ENCODE assay signal across 12 cellular contexts in the genomic region with DNA sequence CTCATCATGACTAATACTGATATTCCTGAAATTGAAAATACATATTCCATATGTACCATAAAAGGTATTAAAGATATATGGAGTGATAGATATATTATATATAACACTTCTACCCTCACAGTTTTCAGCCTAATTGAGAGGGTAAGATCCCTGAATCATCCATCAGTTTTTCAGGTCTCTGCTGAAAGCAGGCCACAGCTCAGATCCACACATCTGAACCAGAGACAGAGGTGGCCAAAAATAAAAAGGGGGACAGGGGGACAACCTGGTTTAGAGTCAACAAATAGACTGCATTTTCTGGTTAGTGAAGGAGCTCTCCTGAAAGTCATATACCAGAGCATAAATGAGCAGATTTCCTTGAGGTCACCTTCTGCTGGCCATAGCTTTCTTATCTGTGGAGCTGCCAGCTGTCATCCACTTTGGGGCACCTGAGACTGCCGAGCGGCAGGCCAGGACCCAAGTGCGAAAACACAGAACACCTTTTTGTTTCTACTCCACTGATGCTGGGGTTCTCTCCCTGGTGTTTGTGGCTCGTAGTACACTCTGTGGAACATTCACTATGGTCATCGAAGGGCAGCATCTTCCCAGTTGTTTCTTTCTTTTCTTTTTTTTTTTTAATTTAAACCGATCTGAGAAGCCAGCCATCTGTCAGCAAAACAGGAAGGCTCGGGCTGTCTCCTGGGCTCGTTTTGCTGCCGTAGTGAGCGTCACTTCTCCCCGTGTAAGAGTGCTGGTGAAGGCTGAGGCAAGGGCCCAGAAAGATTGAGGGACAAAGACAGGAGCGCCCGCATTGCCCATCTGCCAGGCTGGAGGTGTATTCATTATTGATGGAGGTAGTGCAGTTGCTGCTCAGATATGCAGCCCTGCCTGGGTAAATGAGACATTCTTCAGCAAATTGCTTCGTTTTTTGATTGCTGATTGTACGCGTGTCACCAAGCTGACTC. TPM values are rescaled to one million over a fixed set of nuclear protein-coding genes. Genes with fewer than 3 reads are reported as not detected.
DNase-seq lines count a peak whose midpoint lies in the region; ATAC-seq lines count a peak whose summit lies in the region.
"Had no signal": no experiment of that assay in that cellular context is flagged by ENCODE, and none has a peak within 500 bp of the region (broad histone marks: within the 10 kb centered on the region; RNA-seq: fewer than 3 reads in every experiment).

No MANE protein-coding gene starts in this region.

- H3K4me1 Mint-ChIP-seq in stimulated activated naive CD8-positive, alpha-beta T cell treated with anti-CD3 and anti-CD28 coated beads, Interleukin-15, amount 100 ng/mL, for 72 hours = peaks cover 96% of the 10 kb centered on the region

- H3K27ac Mint-ChIP-seq in activated naive CD4-positive, alpha-beta T cell treated with anti-CD3 and anti-CD28 coated beads, Interleukin-2, amount 50 U/mL, for 72 hours = peak overlapping the region; percentile 93
- peak overlapping the region; percentile 89 to 96 for H3K27ac Mint-ChIP-seq in stimulated activated naive CD8-positive, alpha-beta T cell treated with anti-CD3 and anti-CD28 coated beads, Interleukin-15, amount 100 ng/mL, for 72 hours

- peak overlapping the region; percentile 71 to 98 for H3K4me3 Mint-ChIP-seq in stimulated activated naive CD8-positive, alpha-beta T cell treated with anti-CD3 and anti-CD28 coated beads, Interleukin-15, amount 100 ng/mL, for 72 hours

- H3K36me3 Mint-ChIP-seq in activated naive CD4-positive, alpha-beta T cell treated with anti-CD3 and anti-CD28 coated beads, Interleukin-2, amount 50 U/mL, for 72 hours = peaks cover 69 to 82% of the 10 kb centered on the region in 2 donors

- ATAC-seq in HG03558 (IDR thresholded peaks at IDR 0.05; ENCODE audit: extremely low read depth, unreplicated experiment) (peak; percentile 8), GM21717 (IDR thresholded peaks at IDR 0.05; ENCODE audit: unreplicated experiment) (no peak)
- ATAC-seq in activated naive CD4-positive, alpha-beta T cell treated with anti-CD3 and anti-CD28 coated beads, Interleukin-2, amount 50 U/mL, for 72 hours = peak; percentile 44 to 58
- peak; percentile 47 for ATAC-seq in stimulated activated naive CD8-positive, alpha-beta T cell treated with anti-CD3 and anti-CD28 coated beads, Interleukin-15, amount 100 ng/mL, for 72 hours
- ATAC-seq: A549 had no signal

- no peaks in the 10 kb centered on the region for H3K27me3 Mint-ChIP-seq in stimulated activated naive CD8-positive, alpha-beta T cell treated with anti-CD3 and anti-CD28 coated beads, Interleukin-15, amount 100 ng/mL, for 72 hours

- H3K9me3 Mint-ChIP-seq in activated naive CD4-positive, alpha-beta T cell treated with anti-CD3 and anti-CD28 coated beads, Interleukin-2, amount 50 U/mL, for 72 hours = peaks cover 0 to 4% of the 10 kb centered on the region in 2 donors
- no peaks in the 10 kb centered on the region for H3K9me3 Mint-ChIP-seq in stimulated activated naive CD8-positive, alpha-beta T cell treated with anti-CD3 and anti-CD28 coated beads, Interleukin-15, amount 100 ng/mL, for 72 hours

- DNase-seq in activated CD4-positive, alpha-beta T cell treated with anti-CD3 and anti-CD28 coated beads for 48 hours = peak; percentile 50
- no peak for DNase-seq in activated CD4-positive, alpha-beta T cell treated with anti-CD3 and anti-CD28 coated beads, Interleukin-2, amount 50 U/mL, for 4 hours
- DNase-seq in activated naive CD4-positive, alpha-beta T cell treated with anti-CD3 and anti-CD28 coated beads, Interleukin-2, amount 50 U/mL, for 72 hours (ENCODE audit: low spot score in 2 of 2) = no peak
- DNase-seq in stimulated activated naive CD8-positive, alpha-beta T cell treated with anti-CD3 and anti-CD28 coated beads, Interleukin-15, amount 100 ng/mL, for 72 hours = peak in 1 of 2 donors; percentile 41
- no peak for DNase-seq in globus pallidus (ENCODE audit: low spot score)
- no peak for DNase-seq in NCI-H146 treated with DMSO at 0.1 percent for 48 hours (lab: John Stamatoyannopoulos, UW; ENCODE audit: unreplicated experiment)
- DNase-seq: NCI-H2029 treated with DMSO at 0.1 percent for 48 hours; stimulated activated CD4-positive, alpha-beta T cell treated with anti-CD3 and anti-CD28 coated beads, Interleukin-2, amount 100 ng/mL, for 24 hours had no signal

RNA-seq across cellular contexts. Expression of a gene that starts 13.5 kb away (rescaled TPM):
- total RNA-seq in activated naive CD4-positive, alpha-beta T cell treated with anti-CD3 and anti-CD28 coated beads, Interleukin-2, amount 50 U/mL, for 72 hours = 100 to 1,000 TPM; 208 to 327 TPM
- total RNA-seq: SK-MEL-5 had no signal
